In the genomic region with DNA sequence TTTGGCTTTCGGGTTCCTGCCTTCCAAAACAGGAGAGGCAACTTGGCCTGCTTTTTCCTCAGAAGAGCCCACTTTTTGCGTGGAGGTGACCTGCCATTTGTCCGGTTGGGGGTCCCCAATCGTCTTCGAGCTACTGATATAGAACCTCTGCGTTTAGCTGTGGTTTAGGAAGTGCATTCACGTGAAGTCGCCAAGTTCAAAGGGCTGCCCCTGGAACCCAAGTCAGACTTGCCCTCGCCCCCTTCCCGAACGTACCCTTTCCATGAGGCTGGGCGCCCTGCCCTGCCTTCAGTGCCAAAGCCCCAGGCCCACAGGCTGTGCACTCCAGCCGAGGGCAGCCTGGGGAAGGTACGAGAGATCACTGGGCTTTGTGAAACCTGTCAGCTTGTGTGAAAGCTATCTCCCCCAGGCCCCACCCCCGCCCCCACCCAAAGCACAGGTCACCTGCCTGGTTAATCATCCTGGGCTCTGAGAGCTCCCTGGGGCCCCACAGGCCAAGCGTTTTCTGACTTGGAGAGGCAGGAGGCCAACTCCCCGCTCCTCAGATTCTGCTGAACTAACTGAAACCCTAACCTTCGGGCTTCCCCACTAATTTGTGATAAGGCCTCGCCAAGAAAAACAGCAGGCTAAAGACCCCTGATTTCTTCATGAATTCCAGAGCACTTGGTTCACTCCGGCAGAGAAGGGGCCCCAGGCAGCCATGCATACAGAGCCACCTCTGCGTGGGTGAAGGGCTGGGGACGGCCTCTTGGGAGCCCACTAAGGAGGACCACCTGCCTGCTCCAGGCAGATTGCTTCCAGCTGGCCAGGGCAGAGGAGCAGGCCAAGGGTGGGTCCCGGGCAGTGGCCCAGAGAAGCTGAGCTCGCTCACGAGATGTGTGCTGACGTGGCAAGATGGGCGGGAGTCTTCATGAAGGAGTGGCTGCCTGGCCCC, we compare ENCODE assay signal across 1 cellular context.
TF ChIP-seq lines count a peak whose summit lies in the region.

No MANE protein-coding gene starts in this region.

TF ChIP-seq in HEK293, 187 proteins besides CTCF, POLR2A, EP300 and RAD21 (continued from another document):
- TF ChIP-seq ZNF132 (tag by site-specific recombination; IDR thresholded peaks at IDR 0.05; ENCODE audit: borderline replicate concordance) (no peak), GLIS1 (tag by site-specific recombination; IDR thresholded peaks at IDR 0.05) (peak; percentile 89), KLF1 (tag by site-specific recombination; IDR thresholded peaks at IDR 0.05) (peak; percentile 74), ZBTB48 (tag by site-specific recombination; IDR thresholded peaks at IDR 0.05) (0 out of 2 replicates have a peak, but pooled peaks have one; percentile 22)
- TF ChIP-seq, protein P1, sequence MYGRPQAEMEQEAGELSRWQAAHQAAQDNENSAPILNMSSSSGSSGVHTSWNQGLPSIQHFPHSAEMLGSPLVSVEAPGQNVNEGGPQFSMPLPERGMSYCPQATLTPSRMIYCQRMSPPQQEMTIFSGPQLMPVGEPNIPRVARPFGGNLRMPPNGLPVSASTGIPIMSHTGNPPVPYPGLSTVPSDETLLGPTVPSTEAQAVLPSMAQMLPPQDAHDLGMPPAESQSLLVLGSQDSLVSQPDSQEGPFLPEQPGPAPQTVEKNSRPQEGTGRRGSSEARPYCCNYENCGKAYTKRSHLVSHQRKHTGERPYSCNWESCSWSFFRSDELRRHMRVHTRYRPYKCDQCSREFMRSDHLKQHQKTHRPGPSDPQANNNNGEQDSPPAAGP (tag by site-specific recombination; IDR thresholded peaks at IDR 0.05) = peak; percentile 56; the same call in 1 of the 2 replicates
- TF ChIP-seq, protein P2, sequence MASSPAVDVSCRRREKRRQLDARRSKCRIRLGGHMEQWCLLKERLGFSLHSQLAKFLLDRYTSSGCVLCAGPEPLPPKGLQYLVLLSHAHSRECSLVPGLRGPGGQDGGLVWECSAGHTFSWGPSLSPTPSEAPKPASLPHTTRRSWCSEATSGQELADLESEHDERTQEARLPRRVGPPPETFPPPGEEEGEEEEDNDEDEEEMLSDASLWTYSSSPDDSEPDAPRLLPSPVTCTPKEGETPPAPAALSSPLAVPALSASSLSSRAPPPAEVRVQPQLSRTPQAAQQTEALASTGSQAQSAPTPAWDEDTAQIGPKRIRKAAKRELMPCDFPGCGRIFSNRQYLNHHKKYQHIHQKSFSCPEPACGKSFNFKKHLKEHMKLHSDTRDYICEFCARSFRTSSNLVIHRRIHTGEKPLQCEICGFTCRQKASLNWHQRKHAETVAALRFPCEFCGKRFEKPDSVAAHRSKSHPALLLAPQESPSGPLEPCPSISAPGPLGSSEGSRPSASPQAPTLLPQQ (tag by site-specific recombination; IDR thresholded peaks at IDR 0.05) = peak; percentile 73
- TF ChIP-seq, protein P3, sequence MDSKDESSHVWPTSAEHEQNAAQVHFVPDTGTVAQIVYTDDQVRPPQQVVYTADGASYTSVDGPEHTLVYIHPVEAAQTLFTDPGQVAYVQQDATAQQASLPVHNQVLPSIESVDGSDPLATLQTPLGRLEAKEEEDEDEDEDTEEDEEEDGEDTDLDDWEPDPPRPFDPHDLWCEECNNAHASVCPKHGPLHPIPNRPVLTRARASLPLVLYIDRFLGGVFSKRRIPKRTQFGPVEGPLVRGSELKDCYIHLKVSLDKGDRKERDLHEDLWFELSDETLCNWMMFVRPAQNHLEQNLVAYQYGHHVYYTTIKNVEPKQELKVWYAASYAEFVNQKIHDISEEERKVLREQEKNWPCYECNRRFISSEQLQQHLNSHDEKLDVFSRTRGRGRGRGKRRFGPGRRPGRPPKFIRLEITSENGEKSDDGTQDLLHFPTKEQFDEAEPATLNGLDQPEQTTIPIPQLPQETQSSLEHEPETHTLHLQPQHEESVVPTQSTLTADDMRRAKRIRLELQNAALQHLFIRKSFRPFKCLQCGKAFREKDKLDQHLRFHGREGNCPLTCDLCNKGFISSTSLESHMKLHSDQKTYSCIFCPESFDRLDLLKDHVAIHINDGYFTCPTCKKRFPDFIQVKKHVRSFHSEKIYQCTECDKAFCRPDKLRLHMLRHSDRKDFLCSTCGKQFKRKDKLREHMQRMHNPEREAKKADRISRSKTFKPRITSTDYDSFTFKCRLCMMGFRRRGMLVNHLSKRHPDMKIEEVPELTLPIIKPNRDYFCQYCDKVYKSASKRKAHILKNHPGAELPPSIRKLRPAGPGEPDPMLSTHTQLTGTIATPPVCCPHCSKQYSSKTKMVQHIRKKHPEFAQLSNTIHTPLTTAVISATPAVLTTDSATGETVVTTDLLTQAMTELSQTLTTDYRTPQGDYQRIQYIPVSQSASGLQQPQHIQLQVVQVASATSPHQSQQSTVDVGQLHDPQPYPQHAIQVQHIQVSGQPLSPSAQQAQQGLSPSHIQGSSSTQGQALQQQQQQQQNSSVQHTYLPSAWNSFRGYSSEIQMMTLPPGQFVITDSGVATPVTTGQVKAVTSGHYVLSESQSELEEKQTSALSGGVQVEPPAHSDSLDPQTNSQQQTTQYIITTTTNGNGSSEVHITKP (tag by site-specific recombination; IDR thresholded peaks at IDR 0.05) = peak; percentile 64
